8 cellular contexts compared by ENCODE assay signal in the genomic region with DNA sequence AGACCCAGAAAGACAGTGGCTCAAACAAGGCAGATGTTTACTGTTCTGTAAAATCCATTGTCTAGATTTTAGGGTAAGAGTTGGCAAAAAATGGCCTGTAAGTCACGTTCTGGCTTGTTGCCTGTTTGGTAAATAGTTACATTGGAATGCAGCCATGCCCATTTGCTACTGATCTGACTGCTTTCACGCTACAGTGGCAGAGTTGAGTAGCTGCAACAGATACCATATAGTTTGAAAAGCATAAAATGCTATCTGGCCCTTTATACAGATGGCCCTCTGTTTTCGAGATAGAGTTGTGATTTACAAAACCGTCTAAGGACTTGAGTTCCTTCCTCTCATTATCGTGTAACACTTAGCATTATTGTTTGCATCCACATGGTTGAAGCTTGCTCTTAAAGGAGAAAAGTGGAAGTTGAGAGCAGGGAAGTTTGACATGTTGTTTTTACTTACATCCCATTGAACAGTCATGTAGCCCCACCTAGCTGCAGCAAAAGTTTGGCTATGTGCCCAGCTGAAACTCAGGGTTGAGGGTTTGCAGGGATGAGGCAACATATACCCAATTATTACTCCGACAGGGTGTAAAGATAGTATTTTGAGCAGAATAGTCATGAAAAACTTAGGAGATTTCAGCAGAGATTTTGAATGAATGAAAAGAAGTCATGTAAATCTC. TPM values are rescaled to one million over a fixed set of nuclear protein-coding genes. Genes with fewer than 3 reads are reported as not detected.
DNase-seq lines count a peak whose midpoint lies in the region; ATAC-seq, FAIRE-seq and TF ChIP-seq lines count a peak whose summit lies in the region.

No MANE protein-coding gene starts in this region.

- H3K9me3 Mint-ChIP-seq in naive thymus-derived CD8-positive, alpha-beta T cell = no peaks in the 10 kb centered on the region

- BruUV-seq in endothelial cell of umbilical vein (replicated peaks; lab: Mats Ljungman, UMichigan) = no TSS peak

- H3K9ac ChIP-seq in endothelial cell of umbilical vein (replicated peaks; ENCODE audit: extremely low read depth, insufficient read depth, low read length) = no peak overlapping the region

- H3K36me3 ChIP-seq in endothelial cell of umbilical vein (ENCODE audit: control insufficient read depth in 2 of 2, extremely low read depth in 1 of 2, insufficient read depth in 2 of 2, low read length in 2 of 2) = peaks cover 2 to 7% of the 10 kb centered on the region in 2 experiments

- H3K4me3 Mint-ChIP-seq in naive thymus-derived CD8-positive, alpha-beta T cell = no peak overlapping the region

- H3K27ac ChIP-seq in endothelial cell of umbilical vein (ENCODE audit: insufficient read depth, low read depth, low read length) = peak overlapping the region; percentile 40

- H3K4me3 ChIP-seq in endothelial cell of umbilical vein (replicated peaks in 1 of 3; ENCODE audit: insufficient read depth in 1 of 3, low read depth in 1 of 3, low read length in 3 of 3) = peak overlapping the region in 1 of 3 experiments; percentile 5

- H3K4me2 ChIP-seq in endothelial cell of umbilical vein (ENCODE audit: insufficient read depth, low read length) = peak overlapping the region; percentile 11

- CTCF ChIA-PET in endothelial cell of umbilical vein (lab: Charles Lee) = interaction anchor here (0.8 to 3.0 kb wide), 10 partner anchors 8 to 340 kb away, joined by 3 to 32 read pairs (median 5); a partner anchor contains a TSS

- peaks cover 22% of the 10 kb centered on the region for H3K4me1 ChIP-seq in endothelial cell of umbilical vein (ENCODE audit: control insufficient read depth, extremely low read depth, insufficient read depth, low read length)

- dilution Hi-C loops in endothelial cell of umbilical vein (cut with MboI; ENCODE audit: extremely low pct_ligation_motif_present, low sequenced_read_pairs) = no loop called here

- no peak for TF ChIP-seq POLR2A in endothelial cell of umbilical vein (IDR thresholded peaks at IDR 0.05; ENCODE audit: low read depth, low read length)

- peak overlapping the region; percentile 3 for H2AFZ ChIP-seq in endothelial cell of umbilical vein (ENCODE audit: low read depth, low read length)

- H3K9me1 ChIP-seq in endothelial cell of umbilical vein (replicated peaks; ENCODE audit: control insufficient read depth, extremely low read depth, insufficient read depth, low read length) = no peaks in the 10 kb centered on the region

- DNase-seq in COR-L47 (lab: John Stamatoyannopoulos, UW) (peak; percentile 92), HTR-8/SVneo (ENCODE audit: insufficient read length, low spot score) (peak; percentile 22), NOMO-1 treated with dmso at 0.1 percent for 144 hours (lab: John Stamatoyannopoulos, UW; ENCODE audit: unreplicated experiment) (peak; percentile 61), endothelial cell of umbilical vein (ENCODE audit: low read depth, low spot score) (peak; percentile 91)
- peak in 6 of 10 donors; percentile 5 to 28 (median 12) for DNase-seq in naive thymus-derived CD8-positive, alpha-beta T cell

- H3K27me3 ChIP-seq in endothelial cell of umbilical vein (ENCODE audit: control insufficient read depth in 2 of 2, insufficient read depth in 2 of 2, low read length in 2 of 2) = no peaks in the 10 kb centered on the region

- H3K4me1 Mint-ChIP-seq in naive thymus-derived CD8-positive, alpha-beta T cell = peaks cover 0 to 3% (median 1%) of the 10 kb centered on the region in 4 donors

- H3K79me2 ChIP-seq in endothelial cell of umbilical vein (ENCODE audit: control insufficient read depth, insufficient read depth, low read length) = no peaks in the 10 kb centered on the region

- no peaks in the 10 kb centered on the region for H3K27me3 Mint-ChIP-seq in naive thymus-derived CD8-positive, alpha-beta T cell

- intact Hi-C loops in endothelial cell of umbilical vein (cut with micrococcal nuclease) = loop anchor here (1.0 to 2.0 kb wide), 2 partner anchors 11 to 52 kb away; a partner anchor contains a TSS

- FAIRE-seq in HTR-8/SVneo (lab: Jason Lieb, UNC) (peak; percentile 86), endothelial cell of umbilical vein (lab: Jason Lieb, UNC) (peak; percentile 62)

- POLR2A ChIA-PET in endothelial cell of umbilical vein (lab: Charles Lee) = no interaction called here
- POLR2A ChIA-PET in naive thymus-derived CD8-positive, alpha-beta T cell (lab: Charles Lee) = no interaction called here

- H3K36me3 Mint-ChIP-seq in naive thymus-derived CD8-positive, alpha-beta T cell = peaks cover 0 to 49% (median 4%) of the 10 kb centered on the region in 3 donors

- H4K20me1 ChIP-seq in endothelial cell of umbilical vein (replicated peaks; ENCODE audit: control insufficient read depth, extremely low read depth, insufficient read depth, low read length) = no peaks in the 10 kb centered on the region

- H3K27ac Mint-ChIP-seq in naive thymus-derived CD8-positive, alpha-beta T cell = peak overlapping the region in 3 of 10 donors; percentile 9 to 73 (median 53)

- no peak for ATAC-seq in naive thymus-derived CD8-positive, alpha-beta T cell
- no peak for ATAC-seq in GM18867 (IDR thresholded peaks at IDR 0.05; ENCODE audit: unreplicated experiment)
- ATAC-seq in HG03108 (IDR thresholded peaks at IDR 0.05; ENCODE audit: unreplicated experiment) = no peak
- no peak for ATAC-seq in GM21515 (IDR thresholded peaks at IDR 0.05; ENCODE audit: unreplicated experiment)

- H3K9me3 ChIP-seq in endothelial cell of umbilical vein (replicated peaks; ENCODE audit: control insufficient read depth, insufficient read depth, low read length) = no peaks in the 10 kb centered on the region

- TF ChIP-seq CTCF in endothelial cell of umbilical vein (IDR thresholded peaks at IDR 0.05; ENCODE audit: extremely low read depth in 1 of 2, insufficient read depth in 1 of 2, low read depth in 1 of 2, low read length in 2 of 2) = peak; percentile 13 to 26

TF ChIP-seq in endothelial cell of umbilical vein, 7 proteins besides CTCF, POLR2A, EP300 and RAD21:
- TF ChIP-seq GATA2 (IDR thresholded peaks at IDR 0.05; ENCODE audit: insufficient read depth, insufficient read length, low read depth, low read length) (no peak), JUN (IDR thresholded peaks at IDR 0.05; ENCODE audit: borderline replicate concordance, insufficient read depth, insufficient read length, low read depth) (no peak), FOS (IDR thresholded peaks at IDR 0.05; ENCODE audit: borderline replicate concordance, insufficient read depth, low read length) (no peak), EZH2 (IDR thresholded peaks at IDR 0.05; ENCODE audit: borderline replicate concordance, low read depth, low read length, severe bottlenecking) (no peak), POLR2AphosphoS5 (IDR thresholded peaks at IDR 0.05; ENCODE audit: insufficient read depth, low read depth, low read length) (no peak), MYC (IDR thresholded peaks at IDR 0.05; ENCODE audit: low read depth, low read length) (no peak)
- TF ChIP-seq, protein P1, sequence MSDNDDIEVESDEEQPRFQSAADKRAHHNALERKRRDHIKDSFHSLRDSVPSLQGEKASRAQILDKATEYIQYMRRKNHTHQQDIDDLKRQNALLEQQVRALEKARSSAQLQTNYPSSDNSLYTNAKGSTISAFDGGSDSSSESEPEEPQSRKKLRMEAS (IDR thresholded peaks at IDR 0.05; ENCODE audit: insufficient read depth, insufficient read length) = no peak

RNA-seq across cellular contexts. Expression of a gene that starts 11.3 kb away (rescaled TPM):
- 50.4 and 59.9 TPM in 2 replicates for total RNA-seq in endothelial cell of umbilical vein
- polyA plus RNA-seq in endothelial cell of umbilical vein = 17.5 and 21.3 TPM in 2 replicates
- 24.6 and 24.7 TPM in 2 replicates for polyA plus RNA-seq in endothelial cell of umbilical vein (2011; cell fraction: cytosol; rRNA removed)
- 76.9 and 91.5 TPM in 2 replicates for polyA plus RNA-seq in endothelial cell of umbilical vein (2011; cell fraction: nucleus; rRNA removed)
- 29.8 and 43.8 TPM in 2 replicates for polyA plus RNA-seq in endothelial cell of umbilical vein (2012)
- polyA minus RNA-seq in endothelial cell of umbilical vein = 43.8 and 46.9 TPM in 2 replicates
- 35.7 TPM for polyA minus RNA-seq in endothelial cell of umbilical vein (2011; cell fraction: cytosol; rRNA and poly(A)+ RNA removed)
- polyA minus RNA-seq in endothelial cell of umbilical vein (2011; cell fraction: nucleus; rRNA and poly(A)+ RNA removed) = 141 and 215 TPM in 2 replicates
- total RNA-seq in naive thymus-derived CD8-positive, alpha-beta T cell = 10 to 100 TPM; 71.2 to 80.0 TPM
- polyA plus RNA-seq in naive thymus-derived CD8-positive, alpha-beta T cell = 10 to 100 TPM; 56.2 to 62.8 (median 57.5) TPM

RNA-seq across cellular contexts. Expression of a gene that starts 51.9 kb away (rescaled TPM):
- total RNA-seq in endothelial cell of umbilical vein = 26.6 and 34.8 TPM in 2 replicates
- polyA plus RNA-seq in endothelial cell of umbilical vein = 3.2 and 4.2 TPM in 2 replicates
- polyA plus RNA-seq in endothelial cell of umbilical vein (2011; cell fraction: cytosol; rRNA removed) = 5.9 and 6.2 TPM in 2 replicates
- 13.3 and 20.1 TPM in 2 replicates for polyA plus RNA-seq in endothelial cell of umbilical vein (2011; cell fraction: nucleus; rRNA removed)
- 12.5 and 19.0 TPM in 2 replicates for polyA plus RNA-seq in endothelial cell of umbilical vein (2012)
- polyA minus RNA-seq in endothelial cell of umbilical vein = 6.9 and 10.6 TPM in 2 replicates
- 17.3 TPM for polyA minus RNA-seq in endothelial cell of umbilical vein (2011; cell fraction: cytosol; rRNA and poly(A)+ RNA removed)
- polyA minus RNA-seq in endothelial cell of umbilical vein (2011; cell fraction: nucleus; rRNA and poly(A)+ RNA removed) = 23.6 and 35.8 TPM in 2 replicates
- 10 to 100 TPM; 30.2 to 30.4 TPM for total RNA-seq in naive thymus-derived CD8-positive, alpha-beta T cell
- 10 to 100 TPM in 2 of 3 donors, 1 to 10 TPM in 1; 8.1 to 11.8 (median 11.4) TPM for polyA plus RNA-seq in naive thymus-derived CD8-positive, alpha-beta T cell

Comparison
In these comparisons a context has a peak if more than half of its experiments do, and no peak if none do; other contexts are left out.
1. DNase-seq: peak in every context shown above with its lines; median percentile 92 in COR-L47; 91 in endothelial cell of umbilical vein; 61 in NOMO-1 treated with dmso at 0.1 percent for 144 hours; 22 in HTR-8/SVneo; 12 in naive thymus-derived CD8-positive, alpha-beta T cell.